Comparison of ENCODE assay signal across 21 cellular contexts in the genomic region with DNA sequence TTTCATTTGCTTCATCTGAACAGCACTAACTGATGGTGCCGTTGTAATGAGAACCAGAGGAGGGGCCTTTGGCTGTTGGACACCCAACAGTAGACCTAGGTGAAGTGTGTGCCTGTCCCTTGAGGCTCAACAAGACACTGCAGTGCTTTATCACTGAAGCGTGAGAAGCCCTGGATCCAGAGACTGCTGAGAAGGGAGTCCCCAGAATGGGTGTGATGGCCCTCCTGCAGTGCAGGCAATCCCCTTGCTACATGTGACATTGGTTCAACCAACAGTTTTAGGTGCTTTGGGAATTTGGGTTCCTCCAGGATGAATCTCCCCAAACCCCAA.
A peak's percentile ranks its signal among the peaks of the same experiment; 100 is the strongest.
DNase-seq lines count a peak whose midpoint lies in the region; ATAC-seq and TF ChIP-seq lines count a peak whose summit lies in the region.
"Had no signal": no experiment of that assay in that cellular context is flagged by ENCODE, and none has a peak within 500 bp of the region (broad histone marks: within the 10 kb centered on the region; RNA-seq: fewer than 3 reads in every experiment).

No MANE protein-coding gene starts in this region.

- H3K4me2 ChIP-seq in osteoblast (ENCODE audit: insufficient read depth, low read length), result no peak overlapping the region

- no peaks in the 10 kb centered on the region for H3K4me1 Mint-ChIP-seq in CD14-positive monocyte
- H3K4me1 Mint-ChIP-seq in brain, result peaks cover 4% of the 10 kb centered on the region

- H2AFZ ChIP-seq in osteoblast (ENCODE audit: low read length), result no peak overlapping the region
- H2AFZ ChIP-seq: GM23248 had no signal

- H3K27me3 Mint-ChIP-seq in CD14-positive monocyte (ENCODE audit: low read depth in 3 of 3) (peaks cover 40 to 50% (median 42%) of the 10 kb centered on the region in 3 donors), brain (peaks cover 15% of the 10 kb centered on the region)

- no peaks in the 10 kb centered on the region for H4K20me1 ChIP-seq in osteoblast (ENCODE audit: insufficient read depth, low read length)

- no peaks in the 10 kb centered on the region for H3K36me3 Mint-ChIP-seq in CD14-positive monocyte
- no peaks in the 10 kb centered on the region for H3K36me3 Mint-ChIP-seq in brain

- no peak overlapping the region for H3K27ac ChIP-seq in osteoblast (ENCODE audit: low read depth, low read length)
- H3K27ac ChIP-seq: GM23248 had no signal

- H3K4me1 ChIP-seq in osteoblast (ENCODE audit: insufficient read depth, low read length), result no peaks in the 10 kb centered on the region
- H3K4me1 ChIP-seq: Caco-2 had no signal

- no peaks in the 10 kb centered on the region for H3K27me3 ChIP-seq in osteoblast (ENCODE audit: insufficient read depth, low read length)

- no peak overlapping the region for H3K4me3 Mint-ChIP-seq in CD14-positive monocyte
- no peak overlapping the region for H3K4me3 Mint-ChIP-seq in brain

- H3K9me3 Mint-ChIP-seq in CD14-positive monocyte (peaks cover 6 to 31% (median 17%) of the 10 kb centered on the region in 7 donors), brain (peaks cover 13 to 21% (median 17%) of the 10 kb centered on the region in 5 experiments)

- no peaks in the 10 kb centered on the region for H3K9me3 ChIP-seq in osteoblast (ENCODE audit: low read depth, low read length)

- intact Hi-C loops in CD14-positive monocyte (cut with micrococcal nuclease), result no loop called here

- H3K79me2 ChIP-seq in osteoblast (ENCODE audit: insufficient read depth, low read length), result no peaks in the 10 kb centered on the region

- no peaks in the 10 kb centered on the region for H3K36me3 ChIP-seq in osteoblast (ENCODE audit: insufficient read depth, low read length)

- peak; percentile 38 for TF ChIP-seq CTCF in CD14-positive monocyte (IDR thresholded peaks at IDR 0.05)
- peak; percentile 1 to 9 for TF ChIP-seq CTCF in brain (conservative IDR thresholded peaks at IDR 0.05)
- no peak for TF ChIP-seq CTCF in osteoblast (IDR thresholded peaks at IDR 0.05; ENCODE audit: extremely low read depth, low read depth, low read length)

- DNase-seq in CD14-positive monocyte (ENCODE audit: low spot score) (no peak), D341Med (ENCODE audit: low spot score) (peak; percentile 13), osteoblast (ENCODE audit: insufficient read length, low spot score, missing footprints) (peak; percentile 62), DMS79 (lab: John Stamatoyannopoulos, UW) (no peak)
- DNase-seq: Caco-2, DMS153, EL, GM23248, HCEC 1CT, NCI-H1105, NCI-H2081, NCI-H2171 treated with DMSO at 0.1 percent for 48 hours, NCI-H510A, NCI-H774, SHP77 treated with DMSO at 0.1 percent for 48 hours had no signal

- H3K4me3 ChIP-seq in osteoblast (ENCODE audit: insufficient read depth, low read length), result no peak overlapping the region
- H3K4me3 ChIP-seq: GM12878, GM23248, K562 had no signal

- ATAC-seq in GM18909 (IDR thresholded peaks at IDR 0.05; ENCODE audit: poor library complexity, unreplicated experiment) (no peak), HG03025 (IDR thresholded peaks at IDR 0.05; ENCODE audit: low FRiP score, unreplicated experiment) (no peak)
- ATAC-seq: GM12878, K562, SK-N-SH treated with all-trans-retinoic acid at 6 μM for 48 hours had no signal

- H3K27ac Mint-ChIP-seq in CD14-positive monocyte (no peak overlapping the region), brain (no peak overlapping the region)

Comparison
In these comparisons a context has a peak if more than half of its experiments do, and no peak if none do; other contexts are left out.
1. DNase-seq: peak in D341Med (single experiment) and osteoblast (single experiment); none in CD14-positive monocyte (single experiment) and DMS79 (single experiment).